ENCODE assay signal across 27 cellular contexts in genomic region chr11:100790073-100790472, GRCh38.
"Had no signal": no experiment of that assay in that cellular context is flagged by ENCODE, and none has a peak within 500 bp of the region (broad histone marks: within the 10 kb centered on the region; RNA-seq: fewer than 3 reads in every experiment).

No MANE protein-coding gene starts in this region.

- H3K27ac ChIP-seq: adrenal gland, body of pancreas, colonic mucosa, dorsolateral prefrontal cortex, neural progenitor cell, spleen, thoracic aorta, WERI-Rb-1 had no signal

- H3K9me3 ChIP-seq: adrenal gland, body of pancreas, colonic mucosa, heart left ventricle, spleen, thoracic aorta had no signal

- H3K4me3 ChIP-seq: adrenal gland, body of pancreas, colonic mucosa, dorsolateral prefrontal cortex, heart left ventricle, lung, neural progenitor cell, spleen, thoracic aorta had no signal

- H3K4me1 ChIP-seq: adrenal gland, parathyroid adenoma had no signal

- H3K27me3 ChIP-seq: adrenal gland, body of pancreas, colonic mucosa, dorsolateral prefrontal cortex, heart left ventricle, neural progenitor cell, spleen had no signal

- H2AFZ ChIP-seq: neural progenitor cell had no signal

- H3K4me2 ChIP-seq: neural progenitor cell had no signal

- H3K79me2 ChIP-seq: parathyroid adenoma had no signal

- ATAC-seq: natural killer cell had no signal

- H3K36me3 ChIP-seq: adrenal gland, colonic mucosa, heart left ventricle, neural progenitor cell, spleen, thoracic aorta, WERI-Rb-1 had no signal

- DNase-seq: activated CD4-positive, alpha-beta memory T cell treated with anti-CD3 and anti-CD28 coated beads for 36 hours; activated CD4-positive, alpha-beta T cell treated with anti-CD3 and anti-CD28 coated beads, Interleukin-2, amount 10 ng/mL, durations not matched to agents 24 days and 14 days; activated CD4-positive, CD25-positive, alpha-beta regulatory T cell treated with anti-CD3 and anti-CD28 coated beads, Interleukin-2, amount 50 U/mL, for 72 hours; activated CD8-positive, alpha-beta memory T cell treated with anti-CD3 and anti-CD28 coated beads, Interleukin-2, amount 50 U/mL, for 4 hours; activated effector memory CD4-positive, alpha-beta T cell treated with anti-CD3 and anti-CD28 coated beads, Interleukin-2, amount 50 U/mL, for 16 hours; activated naive CD4-positive, alpha-beta T cell treated with anti-CD3 and anti-CD28 coated beads for 36 hours; activated naive CD8-positive, alpha-beta T cell treated with anti-CD3 and anti-CD28 coated beads for 36 hours; activated T-cell treated with anti-CD3 and anti-CD28 coated beads, Interleukin-2, amount 50 U/mL, for 1 hour; aorta; cerebellar nuclear complex; dorsolateral prefrontal cortex; effector memory CD4-positive, alpha-beta T cell; hypothalamus; natural killer cell; occipital lobe; spleen; stimulated activated naive CD4-positive, alpha-beta T cell treated with Interleukin-2 at 50 U/mL for 16 hours; T1000; WERI-Rb-1 had no signal
